18 cellular contexts compared by ENCODE assay signal in the genomic region with DNA sequence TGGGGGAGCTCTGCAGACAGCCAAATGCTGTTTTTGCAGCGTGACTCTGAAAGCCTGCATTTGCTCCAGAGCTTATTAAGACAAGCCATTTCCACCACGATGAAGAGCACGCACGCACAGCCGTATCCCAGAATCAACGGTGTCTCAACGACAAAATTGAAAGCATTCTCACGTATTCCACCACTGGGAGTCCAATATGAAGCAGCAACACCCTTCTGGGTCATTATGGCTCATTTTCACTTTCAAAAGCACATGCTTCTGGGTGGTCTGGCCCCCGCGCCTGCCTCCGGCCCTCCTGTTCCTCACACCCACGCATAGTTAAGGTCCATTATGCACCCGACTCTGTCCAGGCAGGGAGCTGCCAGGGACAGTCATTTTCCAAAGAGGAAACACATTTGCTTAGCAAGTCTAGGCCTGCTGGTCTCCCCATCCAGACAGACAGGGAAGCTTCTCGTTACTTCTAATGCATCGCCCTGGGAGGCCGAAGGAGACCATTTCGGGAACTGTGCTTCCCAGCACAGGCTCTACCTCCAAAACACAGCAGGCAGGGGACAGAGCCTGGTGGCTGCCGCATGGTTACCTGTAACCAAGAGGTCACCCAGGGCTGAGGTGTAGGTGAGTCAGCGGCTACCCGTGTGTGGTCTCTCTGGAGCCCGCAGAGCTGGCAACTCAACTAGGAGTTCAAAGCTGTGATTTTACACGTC.
DNase-seq lines count a peak whose midpoint lies in the region; ATAC-seq, FAIRE-seq and TF ChIP-seq lines count a peak whose summit lies in the region.
"Had no signal": no experiment of that assay in that cellular context is flagged by ENCODE, and none has a peak within 500 bp of the region (broad histone marks: within the 10 kb centered on the region; RNA-seq: fewer than 3 reads in every experiment).

No MANE protein-coding gene starts in this region.

- H3K9me3 ChIP-seq in keratinocyte (ENCODE audit: control insufficient read depth, low read depth, low read length) (no peaks in the 10 kb centered on the region), sigmoid colon (no peaks in the 10 kb centered on the region)

- peak overlapping the region; percentile 59 for H2AFZ ChIP-seq in keratinocyte (ENCODE audit: control insufficient read depth, low read length)

- H3K9ac ChIP-seq in keratinocyte (ENCODE audit: control insufficient read depth, extremely low read depth, insufficient read depth, low read length) = no peak overlapping the region

- dilution Hi-C loops in keratinocyte (cut with MboI; ENCODE audit: extremely low pct_ligation_motif_present, low sequenced_read_pairs) = no loop called here

- peak overlapping the region; percentile 56 for H3K4me2 ChIP-seq in keratinocyte (ENCODE audit: control insufficient read depth, extremely low read depth, insufficient read depth, low read depth, low read length)

- ATAC-seq in HG02610 (IDR thresholded peaks at IDR 0.05; ENCODE audit: unreplicated experiment) = no peak
- ATAC-seq: activated CD8-positive, alpha-beta T cell treated with anti-CD3 and anti-CD28 coated beads for 36 hours had no signal

- TF ChIP-seq EP300 in sigmoid colon (IDR thresholded peaks at IDR 0.05) = no peak

- 77 to 87% methylated on average over 22 of the region's 22 CpGs for WGBS in sigmoid colon, 2 donors

- no peaks in the 10 kb centered on the region for H3K9me1 ChIP-seq in keratinocyte (ENCODE audit: control insufficient read depth, extremely low read depth, insufficient read depth, low read length)

- no peaks in the 10 kb centered on the region for H4K20me1 ChIP-seq in keratinocyte (ENCODE audit: control insufficient read depth, extremely low read depth, insufficient read depth, low read length)

- H3K4me1 ChIP-seq in keratinocyte (ENCODE audit: control insufficient read depth, extremely low read depth, insufficient read depth, low read length) (peaks cover 11% of the 10 kb centered on the region), sigmoid colon (peaks cover 0 to 16% (median 8%) of the 10 kb centered on the region in 4 donors)

- FAIRE-seq in bronchial epithelial cell (lab: Jason Lieb, UNC) (peak; percentile 82), keratinocyte (lab: Jason Lieb, UNC) (peak; percentile 76)
- FAIRE-seq: GM12892, islet of Langerhans, RCC 7860 had no signal

- H3K79me2 ChIP-seq in keratinocyte (ENCODE audit: control insufficient read depth, insufficient read depth, low read length) = no peaks in the 10 kb centered on the region

- H3K27ac ChIP-seq in keratinocyte (ENCODE audit: control insufficient read depth, insufficient read depth, low read length) (no peak overlapping the region), sigmoid colon (no peak overlapping the region)

- H3K27me3 ChIP-seq in bronchial epithelial cell (ENCODE audit: control insufficient read depth, insufficient read depth, low read length) (no peaks in the 10 kb centered on the region), keratinocyte (ENCODE audit: control insufficient read depth, extremely low read depth, insufficient read depth, low read length) (no peaks in the 10 kb centered on the region), sigmoid colon (no peaks in the 10 kb centered on the region)

- no peak for TF ChIP-seq CTCF in bronchial epithelial cell (IDR thresholded peaks at IDR 0.05; ENCODE audit: insufficient read depth, low read length, severe bottlenecking)
- TF ChIP-seq CTCF in keratinocyte (optimal IDR thresholded peaks at IDR 0.05 in 1 of 3, IDR thresholded peaks at IDR 0.05 in 1 of 3, conservative IDR thresholded peaks at IDR 0.05 in 1 of 3; ENCODE audit: extremely low read depth in 1 of 3, insufficient read depth in 2 of 3, low read length in 3 of 3) = no peak
- no peak for TF ChIP-seq CTCF in sigmoid colon (IDR thresholded peaks at IDR 0.05)

- intact Hi-C loops in sigmoid colon (cut with DNase I) = no loop called here

- DNase-seq in AG20443 (ENCODE audit: low spot score) = peak; percentile 49
- DNase-seq in bronchial epithelial cell (ENCODE audit: low read depth) = peak; percentile 88
- DNase-seq in keratinocyte (ENCODE audit: low read depth, low spot score) = no peak
- DNase-seq in sigmoid colon = no peak
- DNase-seq in pons (ENCODE audit: low spot score) = no peak
- DNase-seq in COLO668 (lab: John Stamatoyannopoulos, UW; ENCODE audit: unreplicated experiment) = no peak
- no peak for DNase-seq in activated CD4-positive, alpha-beta T cell treated with anti-CD3 and anti-CD28 coated beads for 48 hours
- DNase-seq: activated CD8-positive, alpha-beta T cell treated with anti-CD3 and anti-CD28 coated beads for 36 hours; central memory CD4-positive, alpha-beta T cell; GDM1; NCI-H1105; NCI-H2171 treated with DMSO at 0.1 percent for 48 hours; NCI-H774; SW 1271 had no signal

- no peak for TF ChIP-seq POLR2A in sigmoid colon (IDR thresholded peaks at IDR 0.05)

- H3K36me3 ChIP-seq in bronchial epithelial cell (ENCODE audit: control insufficient read depth, insufficient read depth, low read length) = no peaks in the 10 kb centered on the region
- no peaks in the 10 kb centered on the region for H3K36me3 ChIP-seq in keratinocyte (ENCODE audit: control insufficient read depth in 2 of 2, extremely low read depth in 1 of 2, insufficient read depth in 2 of 2, low read length in 2 of 2)
- H3K36me3 ChIP-seq in sigmoid colon = no peaks in the 10 kb centered on the region

- H3K4me3 ChIP-seq in bronchial epithelial cell (ENCODE audit: low read depth, low read length) (no peak overlapping the region), keratinocyte (ENCODE audit: control insufficient read depth in 2 of 3, extremely low read depth in 1 of 3, insufficient read depth in 2 of 3, low read depth in 1 of 3, low read length in 3 of 3) (no peak overlapping the region), sigmoid colon (peak overlapping the region in 3 of 4 donors; percentile 1 to 19 (median 13))

Comparison
In these comparisons a context has a peak if more than half of its experiments do, and no peak if none do; other contexts are left out.
1. DNase-seq: peak in AG20443 (single experiment) and bronchial epithelial cell (single experiment); none in keratinocyte (single experiment), sigmoid colon (single experiment), pons (single experiment), COLO668 (single experiment) and activated CD4-positive, alpha-beta T cell treated with anti-CD3 and anti-CD28 coated beads for 48 hours (single experiment).
2. H3K4me3 ChIP-seq: peak in sigmoid colon (3 of 4); none in bronchial epithelial cell (single experiment) and keratinocyte (0 of 3).